In the genomic region with DNA sequence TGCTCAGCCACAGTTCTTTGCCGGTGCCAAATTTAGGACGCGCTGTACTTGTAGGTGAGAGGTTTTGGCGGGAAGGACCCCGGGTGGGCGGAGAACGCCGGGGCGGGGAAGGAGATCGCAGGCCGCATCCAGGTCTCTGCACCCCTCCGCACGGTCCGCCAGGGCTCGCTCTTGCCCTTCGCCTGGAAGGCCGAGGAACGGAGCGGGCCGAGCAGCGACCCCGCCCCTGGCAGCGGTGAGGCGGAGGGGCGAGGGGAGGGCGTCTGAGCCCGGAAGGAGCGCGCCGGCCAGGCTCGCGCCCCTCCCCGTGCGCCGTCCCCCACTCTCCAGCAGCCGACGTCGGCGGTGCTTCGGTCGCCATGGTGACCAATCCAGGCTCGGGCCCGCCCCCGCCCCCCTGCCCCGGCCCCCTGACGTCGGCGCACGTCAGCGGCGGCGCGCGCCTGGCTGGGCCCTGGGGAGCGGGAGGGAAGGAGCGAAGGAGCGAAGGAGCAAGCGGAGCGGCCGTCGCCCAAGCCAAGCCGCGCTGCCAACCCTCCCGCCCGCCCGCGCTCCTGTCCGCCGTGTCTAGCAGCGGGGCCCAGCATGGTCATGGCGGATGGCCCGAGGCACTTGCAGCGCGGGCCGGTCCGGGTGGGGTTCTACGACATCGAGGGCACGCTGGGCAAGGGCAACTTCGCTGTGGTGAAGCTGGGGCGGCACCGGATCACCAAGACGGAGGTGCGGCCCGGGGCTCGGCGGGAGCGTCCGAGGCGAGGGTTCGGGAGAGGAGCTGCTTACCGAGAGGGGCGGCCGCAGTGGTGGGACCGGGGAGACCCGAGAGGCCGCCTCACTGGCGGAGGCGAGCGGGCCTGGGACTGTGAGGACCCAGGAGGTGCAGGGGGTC, we compare ENCODE assay signal across 9 cellular contexts. TPM values are rescaled to one million over a fixed set of nuclear protein-coding genes. Genes with fewer than 3 reads are reported as not detected.
DNase-seq lines count a peak whose midpoint lies in the region; ATAC-seq, FAIRE-seq and TF ChIP-seq lines count a peak whose summit lies in the region.
"Had no signal": no experiment of that assay in that cellular context is flagged by ENCODE, and none has a peak within 500 bp of the region (broad histone marks: within the 10 kb centered on the region; RNA-seq: fewer than 3 reads in every experiment).

TSS of gene SIK2 (plus strand) at position 471 of the 886 bp plus-strand sequence. CDS start at position 586, 115 bp downstream.

- peak; percentile 97 for DNase-seq in AG20443 (ENCODE audit: low spot score)
- DNase-seq in NCI-H226: peak; percentile 94
- peak; percentile 77 for DNase-seq in activated CD4-positive, CD25-positive, alpha-beta regulatory T cell treated with anti-CD3 and anti-CD28 coated beads, Interleukin-2, amount 50 U/mL, for 72 hours
- DNase-seq in cerebellar nuclear complex (lab: John Stamatoyannopoulos, UW): peak; percentile 75 to 80
- peak; percentile 99 for DNase-seq in kidney
- peak; percentile 94 for DNase-seq in stimulated activated CD4-positive, alpha-beta T cell treated with anti-CD3 and anti-CD28 coated beads, Interleukin-15, amount 100 ng/mL, for 24 hours

- peaks cover 3 to 6% of the 10 kb centered on the region in 2 donors for H3K4me1 ChIP-seq in kidney (ENCODE audit: control insufficient read depth in 1 of 2, insufficient read depth in 1 of 2, low read depth in 1 of 2, low read length in 2 of 2)

- ATAC-seq in GM19023 (IDR thresholded peaks at IDR 0.05; ENCODE audit: unreplicated experiment) (peak; percentile 85), HG03280 (IDR thresholded peaks at IDR 0.05; ENCODE audit: unreplicated experiment) (peak; percentile 89)

- intact Hi-C loops in kidney (cut with DNase I): loop anchor here (5.0 to 10.0 kb wide), 2 partner anchors 175 to 243 kb away; no protein-coding TSS in a partner anchor

- H3K9me3 ChIP-seq in kidney (ENCODE audit: control insufficient read depth in 1 of 2, low read length in 2 of 2): no peaks in the 10 kb centered on the region

- peak within 1 kb of the TSS; percentile 90 to 91 for H3K9ac ChIP-seq in kidney (ENCODE audit: low read length in 2 of 2)

- peak within 1 kb of the TSS; percentile 91 to 95 for H3K4me3 ChIP-seq in kidney (ENCODE audit: low read length in 2 of 2)

- H3K27ac ChIP-seq in kidney (ENCODE audit: low read depth in 2 of 2, low read length in 2 of 2): peak within 1 kb of the TSS; percentile 96 to 98

- peak; percentile 95 for TF ChIP-seq CTCF in kidney (IDR thresholded peaks at IDR 0.05; ENCODE audit: borderline replicate concordance, extremely low read depth, insufficient read depth)

- no peak for FAIRE-seq in kidney (lab: Jason Lieb, UNC)
- FAIRE-seq: colon had no signal

- H3K36me3 ChIP-seq in kidney (ENCODE audit: control insufficient read depth in 1 of 2, insufficient read depth in 2 of 2, low read length in 2 of 2): no peaks in the 10 kb centered on the region

RNA-seq across cellular contexts. Expression of gene SIK2, which starts in this region (rescaled TPM):
- total RNA-seq in kidney: 40.1 TPM
- polyA plus RNA-seq in kidney (ENCODE audit: insufficient read depth, low read depth, low replicate concordance): 6.4 TPM

Comparison
In these comparisons a context has a peak if more than half of its experiments do, and no peak if none do; other contexts are left out.
1. Peak in every context shown above with its lines: DNase-seq, ATAC-seq, H3K4me3 ChIP-seq and H3K27ac ChIP-seq.